15 cellular contexts compared by ENCODE assay signal in the genomic region with DNA sequence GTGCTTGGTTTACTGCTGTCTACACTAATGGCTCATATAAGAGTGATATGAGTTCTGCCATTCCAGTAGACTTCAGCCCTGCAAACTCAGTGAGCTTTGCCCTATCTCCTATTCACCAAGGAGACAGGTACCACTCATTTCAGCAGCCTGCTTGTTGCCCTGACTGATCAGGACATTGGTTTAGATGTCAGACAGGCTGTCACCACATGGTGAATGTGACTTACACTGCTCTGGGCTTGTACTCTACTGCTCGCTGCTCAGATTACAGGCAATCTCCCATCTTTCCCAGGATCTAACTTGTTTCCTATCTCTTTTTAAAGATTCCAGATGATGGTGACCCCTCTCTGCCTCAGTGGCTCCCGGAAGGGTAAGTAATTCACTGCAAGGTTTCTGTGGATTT.
DNase-seq lines count a peak whose midpoint lies in the region; ATAC-seq and TF ChIP-seq lines count a peak whose summit lies in the region.
"Had no signal": no experiment of that assay in that cellular context is flagged by ENCODE, and none has a peak within 500 bp of the region (broad histone marks: within the 10 kb centered on the region; RNA-seq: fewer than 3 reads in every experiment).

No MANE protein-coding gene starts in this region.

- H3K36me3 ChIP-seq in gastrocnemius medialis (peaks cover 0 to 12% of the 10 kb centered on the region in 2 donors), aorta (ENCODE audit: control insufficient read depth in 1 of 2, insufficient read depth in 2 of 2, low read length in 1 of 2) (peaks cover 0 to 6% of the 10 kb centered on the region in 2 donors)
- H3K36me3 ChIP-seq: HAP-1 had no signal

- TF ChIP-seq POLR2A in gastrocnemius medialis (IDR thresholded peaks at IDR 0.05) = no peak

- intact Hi-C loops in right cardiac atrium (cut with DNase I) = no loop called here
- intact Hi-C loops in Right ventricle myocardium inferior (cut with DNase I) = no loop called here
- intact Hi-C loops in gastrocnemius medialis (cut with DNase I; ENCODE audit: low total_unique reads) = loop anchor here (5.0 to 10.0 kb wide), 2 partner anchors 84 to 252 kb away; a partner anchor contains a TSS
- intact Hi-C loops in dorsolateral prefrontal cortex (cut with DNase I) = no loop called here
- intact Hi-C loops in aorta (cut with DNase I) = no loop called here

- ATAC-seq in right cardiac atrium (no peak), Right ventricle myocardium inferior (no peak), gastrocnemius medialis (peak; percentile 75 to 80), aorta (ENCODE audit: low FRiP score) (no peak)

- H3K27me3 ChIP-seq in right cardiac atrium (ENCODE audit: control insufficient read depth, insufficient read depth) = no peaks in the 10 kb centered on the region
- H3K27me3 ChIP-seq in gastrocnemius medialis = no peaks in the 10 kb centered on the region
- H3K27me3 ChIP-seq in dorsolateral prefrontal cortex = no peaks in the 10 kb centered on the region
- H3K27me3 ChIP-seq in aorta (ENCODE audit: control insufficient read depth in 1 of 2, insufficient read depth in 2 of 2, low read length in 1 of 2) = no peaks in the 10 kb centered on the region
- H3K27me3 ChIP-seq: BLaER1 treated with 17β-estradiol and CSF1 and Interleukin-3, amounts not matched to agents 10 nM and 100 nM had no signal

- no peaks in the 10 kb centered on the region for H3K9me3 ChIP-seq in right cardiac atrium (ENCODE audit: control insufficient read depth, low read length)
- H3K9me3 ChIP-seq in gastrocnemius medialis = no peaks in the 10 kb centered on the region
- no peaks in the 10 kb centered on the region for H3K9me3 ChIP-seq in aorta (ENCODE audit: control insufficient read depth, low read length)
- H3K9me3 ChIP-seq: BLaER1 treated with 17β-estradiol and CSF1 and Interleukin-3, amounts not matched to agents 10 nM and 100 nM; HAP-1 had no signal

- H3K27ac ChIP-seq in right cardiac atrium (ENCODE audit: low read length) (peak overlapping the region; percentile 4), gastrocnemius medialis (peak overlapping the region; percentile 81 to 86 (median 82)), dorsolateral prefrontal cortex (no peak overlapping the region), aorta (ENCODE audit: low read depth in 1 of 2, low read length in 2 of 2) (no peak overlapping the region)
- H3K27ac ChIP-seq: BLaER1 treated with 17β-estradiol and CSF1 and Interleukin-3, amounts not matched to agents 10 nM and 100 nM; GM23248 had no signal

- H3K4me3 ChIP-seq in right cardiac atrium (ENCODE audit: low read length) (no peak overlapping the region), gastrocnemius medialis (no peak overlapping the region), dorsolateral prefrontal cortex (no peak overlapping the region), aorta (ENCODE audit: low read length in 2 of 2) (no peak overlapping the region)
- H3K4me3 ChIP-seq: BLaER1 treated with 17β-estradiol and CSF1 and Interleukin-3, amounts not matched to agents 10 nM and 100 nM; HAP-1 had no signal

- 92% methylated on average over 2 of the region's 2 CpGs for WGBS in right cardiac atrium
- WGBS in aorta, 2 donors = 98 to 100% methylated on average over 2 of the region's 2 CpGs

- DNase-seq in right cardiac atrium (no peak), Right ventricle myocardium inferior (ENCODE audit: missing footprints) (no peak), islet precursor cell (peak; percentile 19), gastrocnemius medialis (peak; percentile 12 to 25), SK-N-DZ (ENCODE audit: low spot score) (no peak), dorsolateral prefrontal cortex (no peak), T-helper 1 cell (no peak), aorta (no peak)
- DNase-seq: 8988T; CD8-positive, alpha-beta memory T cell; COR-L47; GDM1 had no signal

- H3K4me1 ChIP-seq in right cardiac atrium (ENCODE audit: control insufficient read depth, insufficient read depth, low read length) (peaks cover 8% of the 10 kb centered on the region), gastrocnemius medialis (peaks cover 45 to 55% of the 10 kb centered on the region in 2 donors), aorta (ENCODE audit: control insufficient read depth in 1 of 2, insufficient read depth in 2 of 2, low read length in 2 of 2) (peaks cover 0 to 4% of the 10 kb centered on the region in 2 donors)
- H3K4me1 ChIP-seq: BLaER1 treated with 17β-estradiol and CSF1 and Interleukin-3, amounts not matched to agents 10 nM and 100 nM had no signal

- TF ChIP-seq CTCF in gastrocnemius medialis (IDR thresholded peaks at IDR 0.05 in 4 of 5, conservative IDR thresholded peaks at IDR 0.05 in 1 of 5) (no peak), dorsolateral prefrontal cortex (IDR thresholded peaks at IDR 0.05 in 54 of 56, conservative IDR thresholded peaks at IDR 0.05 in 2 of 56; ENCODE audit: low read depth in 1 of 56, partially characterized antibody in 56 of 56) (no peak)

- in situ Hi-C loops in gastrocnemius medialis (cut with MboI; ENCODE audit: low sequenced_read_pairs in 4 of 4) = no loop called here

Comparison
In these comparisons a context has a peak if more than half of its experiments do, and no peak if none do; other contexts are left out.
1. ATAC-seq: peak in gastrocnemius medialis (2 of 2); none in right cardiac atrium (0 of 2), Right ventricle myocardium inferior (single experiment) and aorta (single experiment).
2. DNase-seq: peak in islet precursor cell (single experiment) and gastrocnemius medialis (2 of 2); none in right cardiac atrium (0 of 3), Right ventricle myocardium inferior (single experiment), SK-N-DZ (single experiment), dorsolateral prefrontal cortex (0 of 10), T-helper 1 cell (0 of 5) and aorta (0 of 2).
3. H3K27ac ChIP-seq: peak in right cardiac atrium (single experiment) and gastrocnemius medialis (4 of 4); none in dorsolateral prefrontal cortex (0 of 59) and aorta (0 of 2).